ENCODE assay signal across 11 cellular contexts in the genomic region with DNA sequence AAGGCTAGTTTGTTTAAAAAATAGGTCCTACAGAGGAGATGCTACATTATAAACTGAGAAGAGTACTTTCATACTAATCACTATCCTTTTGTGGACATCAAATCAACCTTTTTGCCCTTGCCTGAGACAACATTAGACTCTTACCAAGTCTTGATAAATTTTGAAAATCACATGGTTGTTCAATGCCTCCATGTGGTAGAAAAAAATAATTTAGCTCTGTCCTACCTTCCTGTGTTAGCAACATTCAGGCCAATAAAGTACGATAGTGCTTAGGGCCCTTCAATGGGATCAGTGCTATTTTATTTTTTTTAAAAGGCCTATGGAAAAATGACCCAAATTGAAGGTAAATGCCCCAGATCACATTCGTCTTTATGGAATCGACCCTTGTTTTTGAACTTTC. TPM values are rescaled to one million over a fixed set of nuclear protein-coding genes. Genes with fewer than 3 reads are reported as not detected.
DNase-seq lines count a peak whose midpoint lies in the region; ATAC-seq and TF ChIP-seq lines count a peak whose summit lies in the region.
"Had no signal": no experiment of that assay in that cellular context is flagged by ENCODE, and none has a peak within 500 bp of the region (broad histone marks: within the 10 kb centered on the region; RNA-seq: fewer than 3 reads in every experiment).

No MANE protein-coding gene starts in this region.

- TF ChIP-seq EP300 in Ishikawa (IDR thresholded peaks at IDR 0.05; ENCODE audit: borderline replicate concordance) = no peak

- H3K27me3 ChIP-seq in right lobe of liver = no peaks in the 10 kb centered on the region
- H3K27me3 ChIP-seq: vagina had no signal

- H3K36me3 Mint-ChIP-seq in brain = no peaks in the 10 kb centered on the region

- H3K27ac ChIP-seq in C4-2B (no peak overlapping the region), right lobe of liver (no peak overlapping the region)
- H3K27ac ChIP-seq: vagina had no signal

- H3K9me3 ChIP-seq in right lobe of liver (no peaks in the 10 kb centered on the region), mucosa of descending colon (no peaks in the 10 kb centered on the region)
- H3K9me3 ChIP-seq: vagina had no signal

- peaks cover 3% of the 10 kb centered on the region for H3K27me3 Mint-ChIP-seq in brain

- ATAC-seq in right lobe of liver = peak in 3 of 4 donors; percentile 43 to 59 (median 48)
- ATAC-seq in mucosa of descending colon = no peak

- peak; percentile 40; the same call in 1 of the 2 replicates for TF ChIP-seq RAD21 in Ishikawa (IDR thresholded peaks at IDR 0.05; ENCODE audit: low read depth)

- peaks cover 9% of the 10 kb centered on the region for H3K4me1 Mint-ChIP-seq in brain

- H3K4me3 ChIP-seq in right lobe of liver = no peak overlapping the region
- H3K4me3 ChIP-seq in mucosa of descending colon = no peak overlapping the region
- H3K4me3 ChIP-seq: vagina had no signal

- H3K27ac Mint-ChIP-seq in brain = no peak overlapping the region

- H3K4me1 ChIP-seq in right lobe of liver (no peaks in the 10 kb centered on the region), mucosa of descending colon (ENCODE audit: low read depth) (peaks cover 10% of the 10 kb centered on the region)

- H3K9me3 Mint-ChIP-seq in brain = no peaks in the 10 kb centered on the region

- H3K4me3 Mint-ChIP-seq in brain = peak overlapping the region in 1 of 5 experiments; percentile 49

- DNase-seq in right lobe of liver = no peak
- DNase-seq in stimulated activated naive CD4-positive, alpha-beta T cell treated with Interleukin-2 at 50 U/mL for 16 hours (lab: John Stamatoyannopoulos, UW) = no peak
- DNase-seq in SIG-M5 treated with dmso at 0.1 percent for 504 hours (lab: John Stamatoyannopoulos, UW; ENCODE audit: unreplicated experiment) = no peak
- no peak for DNase-seq in GM19240 (ENCODE audit: insufficient read length, low spot score)
- DNase-seq in mucosa of descending colon = no peak
- DNase-seq: activated CD4-positive, alpha-beta T cell treated with anti-CD3 and anti-CD28 coated beads for 1 hour; NCI-H2171 treated with DMSO at 0.1 percent for 48 hours had no signal

- H3K36me3 ChIP-seq in right lobe of liver (no peaks in the 10 kb centered on the region), mucosa of descending colon (ENCODE audit: low read depth) (no peaks in the 10 kb centered on the region)
- H3K36me3 ChIP-seq: vagina had no signal

- peak; percentile 20 for TF ChIP-seq CTCF in C4-2B (conservative IDR thresholded peaks at IDR 0.05)
- TF ChIP-seq CTCF in brain (conservative IDR thresholded peaks at IDR 0.05) = peak; percentile 33 to 40
- TF ChIP-seq CTCF in right lobe of liver (IDR thresholded peaks at IDR 0.05) = peak in 1 of 4 donors; percentile 8
- no peak for TF ChIP-seq CTCF in mucosa of descending colon (IDR thresholded peaks at IDR 0.05)

- no peak for TF ChIP-seq POLR2A in right lobe of liver (IDR thresholded peaks at IDR 0.05)

- 36% methylated on average over 3 of the region's 3 CpGs for WGBS in right lobe of liver (ENCODE audit: insufficient coverage, low coverage, low lambda C conversion rate, missing lambda C conversion rate)

- intact Hi-C loops in right lobe of liver (cut with DNase I) = no loop called here
- intact Hi-C loops in mucosa of descending colon (cut with DNase I, micrococcal nuclease) = no loop called here

TF ChIP-seq in Ishikawa, 13 proteins besides CTCF, POLR2A, EP300 and RAD21:
- TF ChIP-seq EGR1 (IDR thresholded peaks at IDR 0.05) (no peak), ZBTB7A (IDR thresholded peaks at IDR 0.05; ENCODE audit: low read depth) (no peak), CEBPB (IDR thresholded peaks at IDR 0.05) (no peak), YY1 (IDR thresholded peaks at IDR 0.05; ENCODE audit: low read depth) (no peak)
- TF ChIP-seq, protein P1, sequence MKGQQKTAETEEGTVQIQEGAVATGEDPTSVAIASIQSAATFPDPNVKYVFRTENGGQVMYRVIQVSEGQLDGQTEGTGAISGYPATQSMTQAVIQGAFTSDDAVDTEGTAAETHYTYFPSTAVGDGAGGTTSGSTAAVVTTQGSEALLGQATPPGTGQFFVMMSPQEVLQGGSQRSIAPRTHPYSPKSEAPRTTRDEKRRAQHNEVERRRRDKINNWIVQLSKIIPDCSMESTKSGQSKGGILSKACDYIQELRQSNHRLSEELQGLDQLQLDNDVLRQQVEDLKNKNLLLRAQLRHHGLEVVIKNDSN (IDR thresholded peaks at IDR 0.05) = no peak

RNA-seq across cellular contexts. Expression of gene UBE2E1, which starts 5.0 kb away (rescaled TPM):
- polyA plus RNA-seq in brain (ENCODE audit: insufficient read depth, low read depth, low replicate concordance) = 53.5 TPM
- total RNA-seq in right lobe of liver = 10 to 100 TPM; 20.8 to 40.4 (median 29.7) TPM
- total RNA-seq in mucosa of descending colon = 100 to 1,000 TPM in 1 of 3 donors, 10 to 100 TPM in 2; 84.7 to 111 (median 86.8) TPM
